Comparison of ENCODE assay signal across 28 cellular contexts in genomic region chr9:82419827-82420486, GRCh38.
"Had no signal": no experiment of that assay in that cellular context is flagged by ENCODE, and none has a peak within 500 bp of the region (broad histone marks: within the 10 kb centered on the region; RNA-seq: fewer than 3 reads in every experiment).

No MANE protein-coding gene starts in this region.

- H3K27me3 ChIP-seq: ascending aorta, MG63, SJCRH30 had no signal

- H3K4me1 Mint-ChIP-seq: activated CD4-positive, alpha-beta T cell treated with anti-CD3 and anti-CD28 coated beads, Interleukin-2, amount 10 ng/mL, durations not matched to agents 24 days and 14 days; activated naive CD4-positive, alpha-beta T cell treated with anti-CD3 and anti-CD28 coated beads, Interleukin-2, amount 50 U/mL, for 24 hours; activated naive CD8-positive, alpha-beta T cell treated with anti-CD3 and anti-CD28 coated beads, Interleukin-2, amount 10 ng/mL, durations not matched to agents 7 days and 5 days had no signal

- H3K4me1 ChIP-seq: ascending aorta, SJCRH30 had no signal

- H3K4me3 ChIP-seq: ascending aorta, cardiac muscle cell, K562, MG63, SJCRH30, SK-N-MC had no signal

- H3K36me3 ChIP-seq: ascending aorta, cardiac muscle cell, MG63, SJCRH30, WERI-Rb-1 had no signal

- H3K27me3 Mint-ChIP-seq: activated CD4-positive, alpha-beta T cell treated with anti-CD3 and anti-CD28 coated beads, Interleukin-2, amount 10 ng/mL, durations not matched to agents 24 days and 14 days; activated CD8-positive, alpha-beta T cell treated with anti-CD3 and anti-CD28 coated beads for 36 hours; activated naive CD4-positive, alpha-beta T cell treated with anti-CD3 and anti-CD28 coated beads, Interleukin-2, amount 50 U/mL, for 24 hours; activated naive CD8-positive, alpha-beta T cell treated with anti-CD3 and anti-CD28 coated beads, Interleukin-2, amount 10 ng/mL, durations not matched to agents 7 days and 5 days; activated T-cell treated with anti-CD3 and anti-CD28 coated beads, Interleukin-2, amount 50 U/mL, for 24 hours had no signal

- H3K4me3 Mint-ChIP-seq: activated CD4-positive, alpha-beta T cell treated with anti-CD3 and anti-CD28 coated beads, Interleukin-2, amount 10 ng/mL, durations not matched to agents 24 days and 14 days; activated CD8-positive, alpha-beta T cell treated with anti-CD3 and anti-CD28 coated beads for 36 hours; activated naive CD4-positive, alpha-beta T cell treated with anti-CD3 and anti-CD28 coated beads, Interleukin-2, amount 50 U/mL, for 24 hours; activated naive CD8-positive, alpha-beta T cell treated with anti-CD3 and anti-CD28 coated beads, Interleukin-2, amount 10 ng/mL, durations not matched to agents 7 days and 5 days; activated T-cell treated with anti-CD3 and anti-CD28 coated beads, Interleukin-2, amount 50 U/mL, for 24 hours had no signal

- H3K9me3 ChIP-seq: ascending aorta, MG63 had no signal

- H3K27ac Mint-ChIP-seq: activated CD4-positive, alpha-beta T cell treated with anti-CD3 and anti-CD28 coated beads, Interleukin-2, amount 10 ng/mL, durations not matched to agents 24 days and 14 days; activated CD8-positive, alpha-beta T cell treated with anti-CD3 and anti-CD28 coated beads for 36 hours; activated naive CD4-positive, alpha-beta T cell treated with anti-CD3 and anti-CD28 coated beads, Interleukin-2, amount 50 U/mL, for 24 hours; activated naive CD8-positive, alpha-beta T cell treated with anti-CD3 and anti-CD28 coated beads, Interleukin-2, amount 10 ng/mL, durations not matched to agents 7 days and 5 days; activated T-cell treated with anti-CD3 and anti-CD28 coated beads, Interleukin-2, amount 50 U/mL, for 24 hours; activated T-helper 2 cell treated with anti-CD3 and anti-CD28 coated beads, Interferon-gamma antibody, Interleukin-2, Interleukin-4, amounts not matched to agents 10 μg/mL and 5 μg/mL and 100 μg/mL, durations not matched to agents 14 hours and 24 hours and 36 hours had no signal

- H3K9me3 Mint-ChIP-seq: activated CD8-positive, alpha-beta T cell treated with anti-CD3 and anti-CD28 coated beads for 36 hours had no signal

- H3K36me3 Mint-ChIP-seq: activated naive CD4-positive, alpha-beta T cell treated with anti-CD3 and anti-CD28 coated beads, Interleukin-2, amount 50 U/mL, for 24 hours; activated naive CD8-positive, alpha-beta T cell treated with anti-CD3 and anti-CD28 coated beads, Interleukin-2, amount 10 ng/mL, durations not matched to agents 7 days and 5 days had no signal

- H3K27ac ChIP-seq: ascending aorta, cardiac muscle cell, SJCRH30, SK-N-MC, WERI-Rb-1 had no signal

- DNase-seq: activated CD4-positive, alpha-beta T cell treated with anti-CD3 and anti-CD28 coated beads, Interleukin-2, amount 10 ng/mL, durations not matched to agents 24 days and 14 days; activated CD4-positive, alpha-beta T cell treated with anti-CD3 and anti-CD28 coated beads, Interleukin-2, amount 50 U/mL, for 4 hours; activated CD8-positive, alpha-beta T cell treated with anti-CD3 and anti-CD28 coated beads for 36 hours; activated gamma-delta T cell; activated naive CD4-positive, alpha-beta T cell treated with Interleukin-2 at 50 U/mL for 16 hours; activated naive CD8-positive, alpha-beta T cell treated with anti-CD3 and anti-CD28 coated beads, Interleukin-2, amount 10 ng/mL, durations not matched to agents 7 days and 5 days; activated T-cell treated with anti-CD3 and anti-CD28 coated beads, Interleukin-2, amount 50 U/mL, for 24 hours; amygdala; IMR-90; MG63; NCI-H1048; NCI-H1105 treated with DMSO at 0.1 percent for 48 hours; NCI-H1436; NCI-H1694; NCI-H2029; NCI-H345; NCI-H524 treated with DMSO at 0.1 percent for 48 hours; SHP77; SJCRH30; T1000; WERI-Rb-1 had no signal

- FAIRE-seq: K562 had no signal

- ATAC-seq: activated CD8-positive, alpha-beta T cell treated with anti-CD3 and anti-CD28 coated beads for 36 hours; K562; Panc1 had no signal
